In genomic region chr22:23893446-23893956, GRCh38 we compare ENCODE assay signal across 8 cellular contexts. TPM values are rescaled to one million over a fixed set of nuclear protein-coding genes. Genes with fewer than 3 reads are reported as not detected.
DNase-seq lines count a peak whose midpoint lies in the region; ATAC-seq and TF ChIP-seq lines count a peak whose summit lies in the region.

No MANE protein-coding gene starts in this region.

- H3K27me3 ChIP-seq in body of pancreas (no peaks in the 10 kb centered on the region), upper lobe of left lung (no peaks in the 10 kb centered on the region)

- no peak for TF ChIP-seq CTCF in body of pancreas (IDR thresholded peaks at IDR 0.05)
- no peak for TF ChIP-seq CTCF in upper lobe of left lung (IDR thresholded peaks at IDR 0.05)

- peak overlapping the region in 1 of 2 donors; percentile 37 for H3K4me3 ChIP-seq in body of pancreas
- peak overlapping the region; percentile 37 to 89 (median 82) for H3K4me3 ChIP-seq in upper lobe of left lung

- TF ChIP-seq EP300 in upper lobe of left lung (IDR thresholded peaks at IDR 0.05) = no peak

- peaks cover 26% of the 10 kb centered on the region for H3K4me1 Mint-ChIP-seq in activated naive CD4-positive, alpha-beta T cell treated with anti-CD3 and anti-CD28 coated beads, Interleukin-2, amount 50 U/mL, for 24 hours
- peaks cover 28% of the 10 kb centered on the region for H3K4me1 Mint-ChIP-seq in memory B cell

- intact Hi-C loops in body of pancreas (cut with DNase I) = no loop called here

- peak overlapping the region; percentile 93 for H3K4me3 Mint-ChIP-seq in activated naive CD4-positive, alpha-beta T cell treated with anti-CD3 and anti-CD28 coated beads, Interleukin-2, amount 50 U/mL, for 24 hours
- peak overlapping the region; percentile 99 for H3K4me3 Mint-ChIP-seq in memory B cell

- DNase-seq in activated naive CD4-positive, alpha-beta T cell treated with anti-CD3 and anti-CD28 coated beads, Interleukin-2, amount 50 U/mL, for 16 hours = no peak
- DNase-seq in body of pancreas (no peak), memory B cell (ENCODE audit: low spot score in 2 of 2) (no peak), upper lobe of left lung (no peak), kidney tubule cell (ENCODE audit: low spot score) (no peak), NCI-H1930 (lab: John Stamatoyannopoulos, UW) (no peak)

- no peaks in the 10 kb centered on the region for H3K27me3 Mint-ChIP-seq in activated naive CD4-positive, alpha-beta T cell treated with anti-CD3 and anti-CD28 coated beads, Interleukin-2, amount 50 U/mL, for 24 hours
- H3K27me3 Mint-ChIP-seq in memory B cell = no peaks in the 10 kb centered on the region

- H3K36me3 Mint-ChIP-seq in activated naive CD4-positive, alpha-beta T cell treated with anti-CD3 and anti-CD28 coated beads, Interleukin-2, amount 50 U/mL, for 24 hours = peaks cover 12% of the 10 kb centered on the region
- H3K36me3 Mint-ChIP-seq in memory B cell = peaks cover 7% of the 10 kb centered on the region

- ATAC-seq in body of pancreas (no peak), memory B cell (ENCODE audit: low read depth) (no peak), upper lobe of left lung (ENCODE audit: low FRiP score in 2 of 2) (no peak), GM19452 (IDR thresholded peaks at IDR 0.05; ENCODE audit: unreplicated experiment) (no peak)

- H3K36me3 ChIP-seq in body of pancreas (replicated peaks in 1 of 2; ENCODE audit: insufficient read depth in 1 of 2, low read depth in 2 of 2) (peaks cover 0 to 2% of the 10 kb centered on the region in 2 donors), upper lobe of left lung (peaks cover 0 to 24% (median 16%) of the 10 kb centered on the region in 4 donors)

- H3K9me3 Mint-ChIP-seq in activated naive CD4-positive, alpha-beta T cell treated with anti-CD3 and anti-CD28 coated beads, Interleukin-2, amount 50 U/mL, for 24 hours = no peaks in the 10 kb centered on the region
- no peaks in the 10 kb centered on the region for H3K9me3 Mint-ChIP-seq in memory B cell

- 11 to 20% methylated on average over 10 of the region's 10 CpGs for WGBS in body of pancreas, 2 donors
- WGBS in upper lobe of left lung, 2 donors = 10 to 12% methylated on average over 8 to 10 of the region's 10 CpGs

- H3K9me3 ChIP-seq in body of pancreas (no peaks in the 10 kb centered on the region), upper lobe of left lung (no peaks in the 10 kb centered on the region)

- H3K27ac ChIP-seq in body of pancreas (peak overlapping the region; percentile 92 to 100 (median 99)), upper lobe of left lung (peak overlapping the region; percentile 94 to 99 (median 97))

- peak overlapping the region; percentile 94 for H3K27ac Mint-ChIP-seq in activated naive CD4-positive, alpha-beta T cell treated with anti-CD3 and anti-CD28 coated beads, Interleukin-2, amount 50 U/mL, for 24 hours
- peak overlapping the region; percentile 96 for H3K27ac Mint-ChIP-seq in memory B cell

- TF ChIP-seq POLR2A in body of pancreas (IDR thresholded peaks at IDR 0.05) (no peak), upper lobe of left lung (IDR thresholded peaks at IDR 0.05) (no peak)

- peaks cover 34% of the 10 kb centered on the region for H3K4me1 ChIP-seq in body of pancreas
- H3K4me1 ChIP-seq in upper lobe of left lung = peaks cover 17 to 27% (median 22%) of the 10 kb centered on the region in 4 donors

RNA-seq across cellular contexts. Expression of gene MIF, which starts 0.7 kb away (rescaled TPM):
- total RNA-seq in body of pancreas = 100 to 1,000 TPM; 134 to 156 TPM
- 100 to 1,000 TPM in 5 of 6 donors, 10 to 100 TPM in 1; 54.5 to 388 (median 298) TPM for total RNA-seq in upper lobe of left lung

RNA-seq across cellular contexts. Expression of gene SLC2A11, which starts 35.8 kb away (rescaled TPM):
- total RNA-seq in body of pancreas = 10 to 100 TPM; 23.6 to 32.3 TPM
- 10 to 100 TPM in 5 of 6 donors, 1 to 10 TPM in 1; 9.9 to 31.4 (median 16.5) TPM for total RNA-seq in upper lobe of left lung

RNA-seq across cellular contexts. Expression of gene DERL3, which starts 54.7 kb away (rescaled TPM):
- total RNA-seq in body of pancreas = 10 to 100 TPM in 1 of 2 donors, 1 to 10 TPM in 1; 6.2 to 33.3 TPM
- total RNA-seq in upper lobe of left lung = 10 to 100 TPM in 2 of 6 donors, 1 to 10 TPM in 4; 1.9 to 14.8 (median 5.5) TPM
